18 cellular contexts compared by ENCODE assay signal in genomic region chr2:178066890-178067669, GRCh38. TPM values are rescaled to one million over a fixed set of nuclear protein-coding genes. Genes with fewer than 3 reads are reported as not detected.
A peak's percentile ranks its signal among the peaks of the same experiment; 100 is the strongest.
DNase-seq lines count a peak whose midpoint lies in the region; ATAC-seq and TF ChIP-seq lines count a peak whose summit lies in the region.
"Had no signal": no experiment of that assay in that cellular context is flagged by ENCODE, and none has a peak within 500 bp of the region (broad histone marks: within the 10 kb centered on the region; RNA-seq: fewer than 3 reads in every experiment).

No MANE protein-coding gene starts in this region.

- H3K27me3 ChIP-seq in SK-N-SH (ENCODE audit: insufficient read depth) (no peaks in the 10 kb centered on the region), testis (no peaks in the 10 kb centered on the region)
- peaks cover 12% of the 10 kb centered on the region for H3K27me3 ChIP-seq in CD4-positive, alpha-beta T cell (ENCODE audit: control insufficient read depth, insufficient read depth, low read length)
- H3K27me3 ChIP-seq: ascending aorta, Peyer's patch had no signal

- TF ChIP-seq RAD21 in SK-N-SH (IDR thresholded peaks at IDR 0.05; ENCODE audit: low read length) = no peak

- CTCF ChIA-PET in SK-N-SH (lab: Yijun Ruan, JAX) = no interaction called here
- CTCF ChIA-PET in CD4-positive, alpha-beta T cell (lab: Charles Lee) = no interaction called here

- H3K4me3 ChIP-seq in fibroblast of mammary gland (ENCODE audit: control insufficient read depth, low read depth, low read length) (no peak overlapping the region), SK-N-SH (ENCODE audit: low read depth in 2 of 2, low read length in 1 of 2) (no peak overlapping the region), testis (no peak overlapping the region)
- H3K4me3 ChIP-seq: ascending aorta, mucosa of descending colon, Peyer's patch had no signal

- no peaks in the 10 kb centered on the region for H3K36me3 ChIP-seq in SK-N-SH (replicated peaks in 1 of 2; ENCODE audit: control insufficient read depth in 1 of 2, insufficient read depth in 2 of 2, low read length in 1 of 2)
- no peaks in the 10 kb centered on the region for H3K36me3 ChIP-seq in testis (ENCODE audit: low read depth, missing control alignments)
- H3K36me3 ChIP-seq: ascending aorta, Peyer's patch had no signal

- no peaks in the 10 kb centered on the region for H3F3A ChIP-seq in SK-N-SH (replicated peaks; ENCODE audit: insufficient read depth)

- POLR2A ChIA-PET in SK-N-SH (lab: Yijun Ruan, JAX) = no interaction called here
- POLR2A ChIA-PET in CD4-positive, alpha-beta T cell (lab: Charles Lee) = no interaction called here

- in situ Hi-C loops in ACHN (cut with HindIII; ENCODE audit: low pct_ligation_motif_present, low pct_unique_long_range_greater_than_20kb, low sequenced_read_pairs) = no loop called here

- no peaks in the 10 kb centered on the region for H3K79me2 ChIP-seq in SK-N-SH (ENCODE audit: insufficient read depth)

- no peak for TF ChIP-seq POLR2A in testis (IDR thresholded peaks at IDR 0.05)

- H3K4me2 ChIP-seq in SK-N-SH = no peak overlapping the region

- no peaks in the 10 kb centered on the region for H3K36me3 Mint-ChIP-seq in CD4-positive, alpha-beta T cell (ENCODE audit: low read depth)

- H3K9ac ChIP-seq in SK-N-SH = no peak overlapping the region

- H3K9me3 Mint-ChIP-seq in CD4-positive, alpha-beta T cell = no peaks in the 10 kb centered on the region

- H2AFZ ChIP-seq in SK-N-SH (ENCODE audit: low read depth) = no peak overlapping the region

- ATAC-seq in CD4-positive, alpha-beta T cell (ENCODE audit: poor library complexity) = no peak
- ATAC-seq: left ventricle myocardium superior, mucosa of descending colon, right cardiac atrium had no signal

- H3K4me1 Mint-ChIP-seq in CD4-positive, alpha-beta T cell (ENCODE audit: low read depth) = no peaks in the 10 kb centered on the region

- peaks cover 51% of the 10 kb centered on the region for H3K27me3 Mint-ChIP-seq in CD4-positive, alpha-beta T cell

- H3K4me3 Mint-ChIP-seq in CD4-positive, alpha-beta T cell = no peak overlapping the region

- H4K20me1 ChIP-seq in SK-N-SH (ENCODE audit: insufficient read depth) = no peaks in the 10 kb centered on the region

- H3K27ac Mint-ChIP-seq in CD4-positive, alpha-beta T cell = no peak overlapping the region

- TF ChIP-seq CTCF in fibroblast of mammary gland (conservative IDR thresholded peaks at IDR 0.05; ENCODE audit: control insufficient read depth, insufficient read depth, low read depth, low read length) (no peak), SK-N-SH (IDR thresholded peaks at IDR 0.05) (no peak), testis (IDR thresholded peaks at IDR 0.05) (no peak)
- no peak for TF ChIP-seq CTCF in CD4-positive, alpha-beta T cell (IDR thresholded peaks at IDR 0.05)

- no peak for TF ChIP-seq EP300 in SK-N-SH (IDR thresholded peaks at IDR 0.05; ENCODE audit: borderline replicate concordance in 1 of 2, low read depth in 1 of 2, low read length in 1 of 2)

- WGBS in SK-N-SH (ENCODE audit: low lambda C conversion rate) = 89% methylated on average over 1 of the region's 1 CpG
- WGBS in testis, 2 donors = 100% methylated on average over 1 of the region's 1 CpG

- DNase-seq in ACHN (peak; percentile 72), DMS79 (lab: John Stamatoyannopoulos, UW) (peak; percentile 35), NCI-H2029 (lab: John Stamatoyannopoulos, UW) (peak; percentile 85), fibroblast of mammary gland (ENCODE audit: low read depth) (peak; percentile 11), SK-N-SH (no peak), testis (no peak)
- no peak for DNase-seq in CD4-positive, alpha-beta T cell
- no peak for DNase-seq in stimulated activated CD4-positive, alpha-beta T cell treated with anti-CD3 and anti-CD28 coated beads, Interleukin-4, amount 100 ng/mL, for 1 hour
- DNase-seq: activated CD4-positive, alpha-beta T cell treated with anti-CD3 and anti-CD28 coated beads for 48 hours; activated CD8-positive, alpha-beta memory T cell treated with anti-CD3 and anti-CD28 coated beads, Interleukin-2, amount 50 U/mL, for 48 hours; activated naive CD4-positive, alpha-beta T cell treated with Interleukin-2 at 50 U/mL for 16 hours; AML-193; left ventricle myocardium superior; mucosa of descending colon; NCI-H1417 treated with DMSO at 0.1 percent for 48 hours; Peyer's patch; right cardiac atrium had no signal

- H3K4me1 ChIP-seq in SK-N-SH (ENCODE audit: control insufficient read depth in 1 of 2, insufficient read depth in 2 of 2, low read depth in 1 of 2, low read length in 1 of 2) (peaks cover 0 to 4% of the 10 kb centered on the region in 2 experiments; a peak in 2 of 4 replicates), testis (no peaks in the 10 kb centered on the region)
- H3K4me1 ChIP-seq: ascending aorta, Peyer's patch had no signal

- H3K27ac ChIP-seq in SK-N-SH (ENCODE audit: low read depth in 2 of 2, low read length in 1 of 2) (no peak overlapping the region), testis (no peak overlapping the region)
- H3K27ac ChIP-seq in CD4-positive, alpha-beta T cell (ENCODE audit: low read depth, low read length) = no peak overlapping the region
- H3K27ac ChIP-seq: ascending aorta, Peyer's patch had no signal

- no peaks in the 10 kb centered on the region for H3K9me3 ChIP-seq in SK-N-SH
- H3K9me3 ChIP-seq in CD4-positive, alpha-beta T cell (ENCODE audit: control insufficient read depth, low read length) = no peaks in the 10 kb centered on the region
- H3K9me3 ChIP-seq in testis = no peaks in the 10 kb centered on the region
- H3K9me3 ChIP-seq: ascending aorta, mucosa of descending colon, Peyer's patch had no signal

- no peaks in the 10 kb centered on the region for H3K9me2 ChIP-seq in SK-N-SH

- intact Hi-C loops in CD4-positive, alpha-beta T cell (cut with DNase I, micrococcal nuclease) = no loop called here
- intact Hi-C loops in testis (cut with DNase I; ENCODE audit: low total_unique reads) = no loop called here

TF ChIP-seq in SK-N-SH, 30 proteins besides CTCF, POLR2A, EP300 and RAD21:
- no peak for TF ChIP-seq EZH2phosphoT487 (IDR thresholded peaks at IDR 0.05; ENCODE audit: borderline replicate concordance, low read depth)
- TF ChIP-seq NFIC (IDR thresholded peaks at IDR 0.05; ENCODE audit: borderline replicate concordance) = no peak
- no peak for TF ChIP-seq GATA2 (CRISPR knock-in tag; IDR thresholded peaks at IDR 0.05)
- no peak for TF ChIP-seq PBX3 (IDR thresholded peaks at IDR 0.05)
- no peak for TF ChIP-seq ZBTB33 (IDR thresholded peaks at IDR 0.05; ENCODE audit: borderline replicate concordance, low read depth)
- TF ChIP-seq, protein P1, sequence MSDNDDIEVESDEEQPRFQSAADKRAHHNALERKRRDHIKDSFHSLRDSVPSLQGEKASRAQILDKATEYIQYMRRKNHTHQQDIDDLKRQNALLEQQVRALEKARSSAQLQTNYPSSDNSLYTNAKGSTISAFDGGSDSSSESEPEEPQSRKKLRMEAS (IDR thresholded peaks at IDR 0.05; ENCODE audit: low read depth) = no peak
- TF ChIP-seq NRF1 (IDR thresholded peaks at IDR 0.05; ENCODE audit: low read depth, low read length) = no peak

RNA-seq across cellular contexts. Expression of gene PDE11A, which starts 5.5 kb away (rescaled TPM):
- polyA plus RNA-seq in SK-N-SH (2012; rRNA removed) (0.10 and 0.18 TPM in 2 replicates), testis (ENCODE audit: insufficient read depth, low read depth, low replicate concordance) (7.8 TPM)
- 0.09 and 0.14 TPM in 2 replicates for polyA plus RNA-seq in SK-N-SH (2012; cell fraction: cytosol; rRNA removed)
- polyA plus RNA-seq in SK-N-SH (2012; cell fraction: nucleus; rRNA removed) = 0.12 and 0.30 TPM in 2 replicates
- not detected for total RNA-seq in CD4-positive, alpha-beta T cell
- 1 to 10 TPM; 2.2 to 3.3 TPM for total RNA-seq in testis

RNA-seq across cellular contexts. Expression of gene RBM45, which starts 45.2 kb away (rescaled TPM):
- polyA plus RNA-seq in SK-N-SH (2012; rRNA removed) (7.0 and 8.1 TPM in 2 replicates), testis (ENCODE audit: insufficient read depth, low read depth, low replicate concordance) (11.2 TPM)
- 8.4 and 11.8 TPM in 2 replicates for polyA plus RNA-seq in SK-N-SH (2012; cell fraction: cytosol; rRNA removed)
- 8.1 and 18.1 TPM in 2 replicates for polyA plus RNA-seq in SK-N-SH (2012; cell fraction: nucleus; rRNA removed)
- 1 to 10 TPM; 6.9 to 9.5 TPM for total RNA-seq in CD4-positive, alpha-beta T cell
- 10 to 100 TPM; 18.6 to 26.8 TPM for total RNA-seq in testis

Comparison
In these comparisons a context has a peak if more than half of its experiments do, and no peak if none do; other contexts are left out.
1. DNase-seq: peak in ACHN (single experiment), DMS79 (single experiment), NCI-H2029 (single experiment) and fibroblast of mammary gland (single experiment); none in SK-N-SH (single experiment), CD4-positive, alpha-beta T cell (0 of 10), stimulated activated CD4-positive, alpha-beta T cell treated with anti-CD3 and anti-CD28 coated beads, Interleukin-4, amount 100 ng/mL, for 1 hour (single experiment) and testis (single experiment).